In the genomic region with DNA sequence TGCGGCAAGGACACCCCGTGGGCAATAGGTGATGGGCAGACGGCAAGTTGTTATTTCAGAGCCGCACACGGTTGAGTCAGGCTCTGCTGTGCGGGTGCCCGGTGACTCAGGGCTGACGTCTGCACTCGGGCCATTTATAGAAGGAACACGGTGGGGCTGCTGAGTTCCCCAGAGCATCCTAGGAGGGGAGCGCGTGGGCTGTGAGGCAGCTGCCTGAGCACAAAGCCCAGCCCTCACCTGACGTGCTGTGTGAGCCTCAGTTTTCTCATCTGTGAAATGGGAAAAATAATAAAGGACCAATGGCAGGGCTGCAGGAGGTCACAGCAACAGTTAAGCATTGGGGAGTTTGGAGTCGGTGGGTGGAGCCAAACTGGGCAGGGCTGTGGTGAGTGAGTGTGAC, we compare ENCODE assay signal across 12 cellular contexts. TPM values are rescaled to one million over a fixed set of nuclear protein-coding genes. Genes with fewer than 3 reads are reported as not detected.
DNase-seq lines count a peak whose midpoint lies in the region; ATAC-seq and TF ChIP-seq lines count a peak whose summit lies in the region.
"Had no signal": no experiment of that assay in that cellular context is flagged by ENCODE, and none has a peak within 500 bp of the region (broad histone marks: within the 10 kb centered on the region; RNA-seq: fewer than 3 reads in every experiment).

No MANE protein-coding gene starts in this region.

- no TSS peak for BruUV-seq in PC-3 (replicated peaks; lab: Mats Ljungman, UMichigan)
- BruUV-seq in OCI-LY7 (replicated peaks; lab: Mats Ljungman, UMichigan), result no TSS peak

- CTCF ChIA-PET in PC-3 (lab: Charles Lee), result no interaction called here
- CTCF ChIA-PET in OCI-LY7 (lab: Charles Lee; ENCODE audit: unreplicated experiment), result no interaction called here

- H2AFZ ChIP-seq in PC-3 (ENCODE audit: low read length), result no peak overlapping the region
- no peak overlapping the region for H2AFZ ChIP-seq in OCI-LY7 (ENCODE audit: low read length)

- intact Hi-C loops in PC-3 (cut with micrococcal nuclease) (no loop called here), dorsolateral prefrontal cortex (cut with DNase I) (no loop called here), OCI-LY7 (cut with micrococcal nuclease; ENCODE audit: unreplicated experiment) (no loop called here)

- H3K79me2 ChIP-seq in PC-3 (ENCODE audit: low read length) (no peaks in the 10 kb centered on the region), OCI-LY7 (ENCODE audit: insufficient read depth, low read depth, low read length) (no peaks in the 10 kb centered on the region)

- TF ChIP-seq CTCF in PC-3 (conservative IDR thresholded peaks at IDR 0.05; ENCODE audit: low read depth, low read length), result peak; percentile 49
- no peak for TF ChIP-seq CTCF in dorsolateral prefrontal cortex (IDR thresholded peaks at IDR 0.05 in 54 of 56, conservative IDR thresholded peaks at IDR 0.05 in 2 of 56; ENCODE audit: low read depth in 1 of 56, partially characterized antibody in 56 of 56)
- TF ChIP-seq CTCF in OCI-LY7 (conservative IDR thresholded peaks at IDR 0.05; ENCODE audit: low read length), result no peak

- H3K4me3 ChIP-seq in PC-3 (ENCODE audit: low read length) (no peak overlapping the region), dorsolateral prefrontal cortex (no peak overlapping the region), skeletal muscle cell (ENCODE audit: low read depth, low read length) (no peak overlapping the region), OCI-LY7 (ENCODE audit: low read depth, low read length, poor library complexity, severe bottlenecking) (no peak overlapping the region)

- POLR2A ChIA-PET in PC-3 (lab: Charles Lee; ENCODE audit: unreplicated experiment), result no interaction called here
- POLR2A ChIA-PET in OCI-LY7 (lab: Charles Lee), result no interaction called here

- no peaks in the 10 kb centered on the region for H3K36me3 ChIP-seq in PC-3 (ENCODE audit: low read depth, low read length)
- no peaks in the 10 kb centered on the region for H3K36me3 ChIP-seq in OCI-LY7 (ENCODE audit: insufficient read depth, low read length)

- no peaks in the 10 kb centered on the region for H3K27me3 ChIP-seq in PC-3 (ENCODE audit: low read length)
- H3K27me3 ChIP-seq in dorsolateral prefrontal cortex, result no peaks in the 10 kb centered on the region

- H3K4me2 ChIP-seq in PC-3 (ENCODE audit: low read length) (peak overlapping the region; percentile 49), OCI-LY7 (ENCODE audit: low read length) (no peak overlapping the region)

- no peak overlapping the region for H3K9ac ChIP-seq in PC-3 (ENCODE audit: low read length)

- H4K20me1 ChIP-seq in PC-3 (ENCODE audit: low read length), result no peaks in the 10 kb centered on the region
- H4K20me1 ChIP-seq in OCI-LY7 (ENCODE audit: insufficient read depth, low read length), result no peaks in the 10 kb centered on the region

- DNase-seq in NCI-H1436 treated with DMSO at 0.1 percent for 48 hours (lab: John Stamatoyannopoulos, UW) (peak; percentile 15), NCI-H1436 (lab: John Stamatoyannopoulos, UW) (no peak), PC-3 (peak; percentile 90), dorsolateral prefrontal cortex (peak in 7 of 10 donors; percentile 70 to 91 (median 82)), skeletal muscle cell (ENCODE audit: low read depth) (peak; percentile 89), OCI-LY7 (ENCODE audit: low spot score) (no peak), NCI-H2081 (lab: John Stamatoyannopoulos, UW) (no peak)
- DNase-seq: activated effector memory CD4-positive, alpha-beta T cell treated with Interleukin-2 at 50 U/mL for 16 hours; naive B cell; T-helper 2 cell had no signal

- H3K9me2 ChIP-seq in PC-3 (replicated peaks; ENCODE audit: low read length) (no peaks in the 10 kb centered on the region), OCI-LY7 (ENCODE audit: insufficient read depth, low read length) (no peaks in the 10 kb centered on the region)

- no peak overlapping the region for H3K27ac ChIP-seq in PC-3 (ENCODE audit: low read length)
- peak overlapping the region in 20 of 59 donors; percentile 5 to 83 (median 57) for H3K27ac ChIP-seq in dorsolateral prefrontal cortex
- no peak overlapping the region for H3K27ac ChIP-seq in OCI-LY7 (ENCODE audit: low read depth, low read length, poor library complexity, severe bottlenecking)
- H3K27ac ChIP-seq: 22Rv1 had no signal

- H3K9me3 ChIP-seq in PC-3 (ENCODE audit: low read length), result no peaks in the 10 kb centered on the region
- H3K9me3 ChIP-seq in OCI-LY7 (ENCODE audit: low read length), result no peaks in the 10 kb centered on the region

- H3K4me1 ChIP-seq in PC-3 (ENCODE audit: insufficient read depth, low read length) (peaks cover 13% of the 10 kb centered on the region), OCI-LY7 (ENCODE audit: insufficient read depth, low read length, poor library complexity, severe bottlenecking) (peaks cover 11% of the 10 kb centered on the region)

- peak; percentile 94 for ATAC-seq in PC-3
- no peak for ATAC-seq in HG03095 (IDR thresholded peaks at IDR 0.05; ENCODE audit: unreplicated experiment)

- H3F3A ChIP-seq in PC-3 (ENCODE audit: low read length, unreplicated experiment), result no peaks in the 10 kb centered on the region

RNA-seq across cellular contexts. Expression of a gene that starts 11.3 kb away (rescaled TPM):
- 99.9 and 121 TPM in 2 replicates for total RNA-seq in PC-3 (2014; rRNA removed)
- 1 to 10 TPM in 65 of 120 experiments, under 1 TPM in 38, not detected in 17; 0.31 to 5.2 (median 1.2) TPM for total RNA-seq in dorsolateral prefrontal cortex
- not detected in 2 replicates for total RNA-seq in OCI-LY7 (2014; rRNA removed; shearing (Covaris generic))
- not detected in 2 replicates for total RNA-seq in OCI-LY7 (2022)

RNA-seq across cellular contexts. Expression of a gene that starts 22.4 kb away (rescaled TPM):
- total RNA-seq in PC-3 (2014; rRNA removed) (4.8 and 5.1 TPM in 2 replicates), dorsolateral prefrontal cortex (10 to 100 TPM in 119 of 120 experiments, 1 to 10 TPM in 1; 9.8 to 66.2 (median 35.2) TPM), OCI-LY7 (2022) (0.72 and 0.87 TPM in 2 replicates)
- 0.21 and 0.25 TPM in 2 replicates for total RNA-seq in OCI-LY7 (2014; rRNA removed; shearing (Covaris generic))

Comparison
In these comparisons a context has a peak if more than half of its experiments do, and no peak if none do; other contexts are left out.
1. DNase-seq: peak in NCI-H1436 treated with DMSO at 0.1 percent for 48 hours (single experiment), PC-3 (single experiment), dorsolateral prefrontal cortex (7 of 10) and skeletal muscle cell (single experiment); none in NCI-H1436 (single experiment), OCI-LY7 (single experiment) and NCI-H2081 (0 of 2).
2. RNA of a gene that starts 11.3 kb away (total RNA-seq): 99.9 to 121 TPM in PC-3; 0.31 to 5.2 TPM in dorsolateral prefrontal cortex and not detected in OCI-LY7; every median in the first group is over 10 times any median in the second.